ENCODE assay signal across 2 cellular contexts in the genomic region with DNA sequence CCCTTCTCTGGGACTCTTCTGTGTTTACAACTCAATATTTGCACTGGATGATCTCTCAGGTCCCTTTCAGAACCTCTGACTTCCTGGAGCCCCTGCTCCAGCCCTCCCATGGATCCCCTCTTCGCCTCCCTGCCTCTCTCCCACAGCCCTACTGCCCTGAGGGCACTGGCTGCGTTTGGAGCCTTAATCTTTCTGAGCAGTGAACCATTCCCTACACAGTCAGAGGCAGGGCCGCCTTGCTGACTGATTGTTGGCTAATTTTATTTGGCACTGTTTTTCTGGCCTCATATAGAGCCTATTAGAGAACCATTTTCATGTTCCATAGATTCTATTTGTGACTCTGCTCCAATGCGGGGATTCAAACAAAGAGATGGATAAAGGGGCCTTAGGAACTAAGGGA.
TF ChIP-seq lines count a peak whose summit lies in the region.

No MANE protein-coding gene starts in this region.

TF ChIP-seq in SK-N-SH, 30 proteins besides CTCF, POLR2A, EP300 and RAD21 (continued from another document):
- TF ChIP-seq, protein P1, sequence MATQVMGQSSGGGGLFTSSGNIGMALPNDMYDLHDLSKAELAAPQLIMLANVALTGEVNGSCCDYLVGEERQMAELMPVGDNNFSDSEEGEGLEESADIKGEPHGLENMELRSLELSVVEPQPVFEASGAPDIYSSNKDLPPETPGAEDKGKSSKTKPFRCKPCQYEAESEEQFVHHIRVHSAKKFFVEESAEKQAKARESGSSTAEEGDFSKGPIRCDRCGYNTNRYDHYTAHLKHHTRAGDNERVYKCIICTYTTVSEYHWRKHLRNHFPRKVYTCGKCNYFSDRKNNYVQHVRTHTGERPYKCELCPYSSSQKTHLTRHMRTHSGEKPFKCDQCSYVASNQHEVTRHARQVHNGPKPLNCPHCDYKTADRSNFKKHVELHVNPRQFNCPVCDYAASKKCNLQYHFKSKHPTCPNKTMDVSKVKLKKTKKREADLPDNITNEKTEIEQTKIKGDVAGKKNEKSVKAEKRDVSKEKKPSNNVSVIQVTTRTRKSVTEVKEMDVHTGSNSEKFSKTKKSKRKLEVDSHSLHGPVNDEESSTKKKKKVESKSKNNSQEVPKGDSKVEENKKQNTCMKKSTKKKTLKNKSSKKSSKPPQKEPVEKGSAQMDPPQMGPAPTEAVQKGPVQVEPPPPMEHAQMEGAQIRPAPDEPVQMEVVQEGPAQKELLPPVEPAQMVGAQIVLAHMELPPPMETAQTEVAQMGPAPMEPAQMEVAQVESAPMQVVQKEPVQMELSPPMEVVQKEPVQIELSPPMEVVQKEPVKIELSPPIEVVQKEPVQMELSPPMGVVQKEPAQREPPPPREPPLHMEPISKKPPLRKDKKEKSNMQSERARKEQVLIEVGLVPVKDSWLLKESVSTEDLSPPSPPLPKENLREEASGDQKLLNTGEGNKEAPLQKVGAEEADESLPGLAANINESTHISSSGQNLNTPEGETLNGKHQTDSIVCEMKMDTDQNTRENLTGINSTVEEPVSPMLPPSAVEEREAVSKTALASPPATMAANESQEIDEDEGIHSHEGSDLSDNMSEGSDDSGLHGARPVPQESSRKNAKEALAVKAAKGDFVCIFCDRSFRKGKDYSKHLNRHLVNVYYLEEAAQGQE (IDR thresholded peaks at IDR 0.05; ENCODE audit: low read depth, low read length), result no peak
- no peak for TF ChIP-seq MEF2A (IDR thresholded peaks at IDR 0.05; ENCODE audit: borderline replicate concordance, low read depth)
- TF ChIP-seq, protein P2, sequence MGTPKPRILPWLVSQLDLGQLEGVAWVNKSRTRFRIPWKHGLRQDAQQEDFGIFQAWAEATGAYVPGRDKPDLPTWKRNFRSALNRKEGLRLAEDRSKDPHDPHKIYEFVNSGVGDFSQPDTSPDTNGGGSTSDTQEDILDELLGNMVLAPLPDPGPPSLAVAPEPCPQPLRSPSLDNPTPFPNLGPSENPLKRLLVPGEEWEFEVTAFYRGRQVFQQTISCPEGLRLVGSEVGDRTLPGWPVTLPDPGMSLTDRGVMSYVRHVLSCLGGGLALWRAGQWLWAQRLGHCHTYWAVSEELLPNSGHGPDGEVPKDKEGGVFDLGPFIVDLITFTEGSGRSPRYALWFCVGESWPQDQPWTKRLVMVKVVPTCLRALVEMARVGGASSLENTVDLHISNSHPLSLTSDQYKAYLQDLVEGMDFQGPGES (IDR thresholded peaks at IDR 0.05; ENCODE audit: low read depth, low read length), result no peak
- TF ChIP-seq RFX5 (IDR thresholded peaks at IDR 0.05; ENCODE audit: low read length), result no peak
- no peak for TF ChIP-seq RCOR1 (IDR thresholded peaks at IDR 0.05; ENCODE audit: low read length)
- TF ChIP-seq YY1 (IDR thresholded peaks at IDR 0.05; ENCODE audit: low read depth), result no peak
- TF ChIP-seq JUND (IDR thresholded peaks at IDR 0.05), result no peak
- no peak for TF ChIP-seq NFIC (IDR thresholded peaks at IDR 0.05; ENCODE audit: borderline replicate concordance)
- TF ChIP-seq TCF12 (IDR thresholded peaks at IDR 0.05), result no peak
- TF ChIP-seq, protein P3, sequence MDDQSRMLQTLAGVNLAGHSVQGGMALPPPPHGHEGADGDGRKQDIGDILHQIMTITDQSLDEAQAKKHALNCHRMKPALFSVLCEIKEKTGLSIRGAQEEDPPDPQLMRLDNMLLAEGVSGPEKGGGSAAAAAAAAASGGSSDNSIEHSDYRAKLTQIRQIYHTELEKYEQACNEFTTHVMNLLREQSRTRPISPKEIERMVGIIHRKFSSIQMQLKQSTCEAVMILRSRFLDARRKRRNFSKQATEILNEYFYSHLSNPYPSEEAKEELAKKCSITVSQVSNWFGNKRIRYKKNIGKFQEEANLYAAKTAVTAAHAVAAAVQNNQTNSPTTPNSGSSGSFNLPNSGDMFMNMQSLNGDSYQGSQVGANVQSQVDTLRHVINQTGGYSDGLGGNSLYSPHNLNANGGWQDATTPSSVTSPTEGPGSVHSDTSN (IDR thresholded peaks at IDR 0.05), result no peak
- TF ChIP-seq, protein P4, sequence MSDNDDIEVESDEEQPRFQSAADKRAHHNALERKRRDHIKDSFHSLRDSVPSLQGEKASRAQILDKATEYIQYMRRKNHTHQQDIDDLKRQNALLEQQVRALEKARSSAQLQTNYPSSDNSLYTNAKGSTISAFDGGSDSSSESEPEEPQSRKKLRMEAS (IDR thresholded peaks at IDR 0.05; ENCODE audit: low read depth), result no peak
- no peak for TF ChIP-seq TEAD4 (IDR thresholded peaks at IDR 0.05; ENCODE audit: borderline replicate concordance, insufficient read depth)
- no peak for TF ChIP-seq EZH2phosphoT487 (IDR thresholded peaks at IDR 0.05; ENCODE audit: borderline replicate concordance, low read depth)
- TF ChIP-seq, protein P5, sequence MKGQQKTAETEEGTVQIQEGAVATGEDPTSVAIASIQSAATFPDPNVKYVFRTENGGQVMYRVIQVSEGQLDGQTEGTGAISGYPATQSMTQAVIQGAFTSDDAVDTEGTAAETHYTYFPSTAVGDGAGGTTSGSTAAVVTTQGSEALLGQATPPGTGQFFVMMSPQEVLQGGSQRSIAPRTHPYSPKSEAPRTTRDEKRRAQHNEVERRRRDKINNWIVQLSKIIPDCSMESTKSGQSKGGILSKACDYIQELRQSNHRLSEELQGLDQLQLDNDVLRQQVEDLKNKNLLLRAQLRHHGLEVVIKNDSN (IDR thresholded peaks at IDR 0.05; ENCODE audit: borderline replicate concordance, low read depth), result no peak

TF ChIP-seq in SK-N-SH treated with all-trans-retinoic acid at 6 μM for 48 hours, 23 proteins besides CTCF, POLR2A, EP300 and RAD21 (continued from another document):
- TF ChIP-seq, protein P6, sequence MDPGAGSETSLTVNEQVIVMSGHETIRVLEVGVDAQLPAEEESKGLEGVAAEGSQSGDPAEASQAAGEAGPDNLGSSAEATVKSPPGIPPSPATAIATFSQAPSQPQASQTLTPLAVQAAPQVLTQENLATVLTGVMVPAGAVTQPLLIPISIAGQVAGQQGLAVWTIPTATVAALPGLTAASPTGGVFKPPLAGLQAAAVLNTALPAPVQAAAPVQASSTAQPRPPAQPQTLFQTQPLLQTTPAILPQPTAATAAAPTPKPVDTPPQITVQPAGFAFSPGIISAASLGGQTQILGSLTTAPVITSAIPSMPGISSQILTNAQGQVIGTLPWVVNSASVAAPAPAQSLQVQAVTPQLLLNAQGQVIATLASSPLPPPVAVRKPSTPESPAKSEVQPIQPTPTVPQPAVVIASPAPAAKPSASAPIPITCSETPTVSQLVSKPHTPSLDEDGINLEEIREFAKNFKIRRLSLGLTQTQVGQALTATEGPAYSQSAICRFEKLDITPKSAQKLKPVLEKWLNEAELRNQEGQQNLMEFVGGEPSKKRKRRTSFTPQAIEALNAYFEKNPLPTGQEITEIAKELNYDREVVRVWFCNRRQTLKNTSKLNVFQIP (CRISPR knock-in tag; IDR thresholded peaks at IDR 0.05; ENCODE audit: borderline replicate concordance, low read depth), result no peak
- TF ChIP-seq, protein P7, sequence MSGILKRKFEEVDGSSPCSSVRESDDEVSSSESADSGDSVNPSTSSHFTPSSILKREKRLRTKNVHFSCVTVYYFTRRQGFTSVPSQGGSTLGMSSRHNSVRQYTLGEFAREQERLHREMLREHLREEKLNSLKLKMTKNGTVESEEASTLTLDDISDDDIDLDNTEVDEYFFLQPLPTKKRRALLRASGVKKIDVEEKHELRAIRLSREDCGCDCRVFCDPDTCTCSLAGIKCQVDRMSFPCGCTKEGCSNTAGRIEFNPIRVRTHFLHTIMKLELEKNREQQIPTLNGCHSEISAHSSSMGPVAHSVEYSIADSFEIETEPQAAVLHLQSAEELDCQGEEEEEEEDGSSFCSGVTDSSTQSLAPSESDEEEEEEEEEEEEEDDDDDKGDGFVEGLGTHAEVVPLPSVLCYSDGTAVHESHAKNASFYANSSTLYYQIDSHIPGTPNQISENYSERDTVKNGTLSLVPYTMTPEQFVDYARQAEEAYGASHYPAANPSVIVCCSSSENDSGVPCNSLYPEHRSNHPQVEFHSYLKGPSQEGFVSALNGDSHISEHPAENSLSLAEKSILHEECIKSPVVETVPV (CRISPR knock-in tag; IDR thresholded peaks at IDR 0.05), result no peak
- TF ChIP-seq ZC3H10 (CRISPR knock-in tag; IDR thresholded peaks at IDR 0.05), result no peak
- TF ChIP-seq, protein P8, sequence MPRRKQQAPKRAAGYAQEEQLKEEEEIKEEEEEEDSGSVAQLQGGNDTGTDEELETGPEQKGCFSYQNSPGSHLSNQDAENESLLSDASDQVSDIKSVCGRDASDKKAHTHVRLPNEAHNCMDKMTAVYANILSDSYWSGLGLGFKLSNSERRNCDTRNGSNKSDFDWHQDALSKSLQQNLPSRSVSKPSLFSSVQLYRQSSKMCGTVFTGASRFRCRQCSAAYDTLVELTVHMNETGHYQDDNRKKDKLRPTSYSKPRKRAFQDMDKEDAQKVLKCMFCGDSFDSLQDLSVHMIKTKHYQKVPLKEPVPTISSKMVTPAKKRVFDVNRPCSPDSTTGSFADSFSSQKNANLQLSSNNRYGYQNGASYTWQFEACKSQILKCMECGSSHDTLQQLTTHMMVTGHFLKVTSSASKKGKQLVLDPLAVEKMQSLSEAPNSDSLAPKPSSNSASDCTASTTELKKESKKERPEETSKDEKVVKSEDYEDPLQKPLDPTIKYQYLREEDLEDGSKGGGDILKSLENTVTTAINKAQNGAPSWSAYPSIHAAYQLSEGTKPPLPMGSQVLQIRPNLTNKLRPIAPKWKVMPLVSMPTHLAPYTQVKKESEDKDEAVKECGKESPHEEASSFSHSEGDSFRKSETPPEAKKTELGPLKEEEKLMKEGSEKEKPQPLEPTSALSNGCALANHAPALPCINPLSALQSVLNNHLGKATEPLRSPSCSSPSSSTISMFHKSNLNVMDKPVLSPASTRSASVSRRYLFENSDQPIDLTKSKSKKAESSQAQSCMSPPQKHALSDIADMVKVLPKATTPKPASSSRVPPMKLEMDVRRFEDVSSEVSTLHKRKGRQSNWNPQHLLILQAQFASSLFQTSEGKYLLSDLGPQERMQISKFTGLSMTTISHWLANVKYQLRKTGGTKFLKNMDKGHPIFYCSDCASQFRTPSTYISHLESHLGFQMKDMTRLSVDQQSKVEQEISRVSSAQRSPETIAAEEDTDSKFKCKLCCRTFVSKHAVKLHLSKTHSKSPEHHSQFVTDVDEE (CRISPR knock-in tag; IDR thresholded peaks at IDR 0.05), result no peak
- TF ChIP-seq SNAI2 (CRISPR knock-in tag; IDR thresholded peaks at IDR 0.05), result no peak
- no peak for TF ChIP-seq ISL1 (CRISPR knock-in tag; IDR thresholded peaks at IDR 0.05)
TF ChIP-seq in SK-N-SH treated with all-trans-retinoic acid at 6 μM for 48 hours: peak in this region for 0.
